1 cellular context compared by ENCODE assay signal in genomic region chr3:179098388-179099077, GRCh38.
TF ChIP-seq lines count a peak whose summit lies in the region.

No MANE protein-coding gene starts in this region.

TF ChIP-seq in H1, 55 proteins besides CTCF, POLR2A, EP300 and RAD21:
- no peak for TF ChIP-seq CREB1 (IDR thresholded peaks at IDR 0.05)
